35 cellular contexts compared by ENCODE assay signal in genomic region chr6:164122109-164122508, GRCh38.
"Had no signal": no experiment of that assay in that cellular context is flagged by ENCODE, and none has a peak within 500 bp of the region (broad histone marks: within the 10 kb centered on the region; RNA-seq: fewer than 3 reads in every experiment).

No MANE protein-coding gene starts in this region.

- H3K4me3 ChIP-seq: Peyer's patch had no signal

- H3K27me3 Mint-ChIP-seq: activated B cell treated with CpG ODN at 0.5 μM for 24 hours; activated CD4-positive, alpha-beta memory T cell treated with anti-CD3 and anti-CD28 coated beads for 36 hours; activated naive CD8-positive, alpha-beta T cell treated with anti-CD3 and anti-CD28 coated beads for 36 hours had no signal

- ATAC-seq: PC-3 had no signal

- H3K36me3 ChIP-seq: brain microvascular endothelial cell, Peyer's patch had no signal

- H3K9me3 ChIP-seq: Peyer's patch had no signal

- H3K4me3 Mint-ChIP-seq: activated B cell treated with CpG ODN at 0.5 μM for 24 hours; activated CD4-positive, alpha-beta memory T cell treated with anti-CD3 and anti-CD28 coated beads for 36 hours; activated naive CD8-positive, alpha-beta T cell treated with anti-CD3 and anti-CD28 coated beads for 36 hours; activated T-cell treated with anti-CD3 and anti-CD28 coated beads, Interleukin-2, amount 50 U/mL, for 4 hours; activated T-helper 1 cell treated with anti-CD3 and anti-CD28 coated beads, Interleukin-12 subunit alpha, Interleukin-12 subunit beta, Interleukin-2, Interleukin-4 antibody, amounts not matched to agents 30 ng/mL and 10 ng/mL and 1 ng/mL, durations not matched to agents 14 hours and 24 hours and 36 hours had no signal

- H3K27ac Mint-ChIP-seq: activated B cell treated with CpG ODN at 0.5 μM for 24 hours; activated CD4-positive, alpha-beta memory T cell treated with anti-CD3 and anti-CD28 coated beads for 36 hours; activated naive CD8-positive, alpha-beta T cell treated with anti-CD3 and anti-CD28 coated beads for 36 hours; activated T-helper 1 cell treated with anti-CD3 and anti-CD28 coated beads, Interleukin-12 subunit alpha, Interleukin-12 subunit beta, Interleukin-2, Interleukin-4 antibody, amounts not matched to agents 30 ng/mL and 10 ng/mL and 1 ng/mL, durations not matched to agents 14 hours and 24 hours and 36 hours had no signal

- H3K27me3 ChIP-seq: brain microvascular endothelial cell, Peyer's patch had no signal

- H3K9me3 Mint-ChIP-seq: activated B cell treated with CpG ODN at 0.5 μM for 24 hours; activated CD4-positive, alpha-beta memory T cell treated with anti-CD3 and anti-CD28 coated beads for 36 hours; activated T-helper 1 cell treated with anti-CD3 and anti-CD28 coated beads, Interleukin-12 subunit alpha, Interleukin-12 subunit beta, Interleukin-2, Interleukin-4 antibody, amounts not matched to agents 30 ng/mL and 10 ng/mL and 1 ng/mL, durations not matched to agents 14 hours and 24 hours and 36 hours had no signal

- H3K27ac ChIP-seq: brain microvascular endothelial cell, Peyer's patch, VCaP had no signal

- DNase-seq: activated B cell treated with CpG ODN at 0.5 μM for 24 hours; activated CD4-positive, alpha-beta memory T cell treated with anti-CD3 and anti-CD28 coated beads for 36 hours; activated CD4-positive, alpha-beta T cell treated with anti-CD3 and anti-CD28 coated beads for 4 hours; activated CD4-positive, alpha-beta T cell treated with anti-CD3 and anti-CD28 coated beads, Interleukin-2, amount 50 U/mL, for 1 hour; activated CD4-positive, CD25-positive, alpha-beta regulatory T cell treated with anti-CD3 and anti-CD28 coated beads, Interleukin-2, amount 50 U/mL, for 72 hours; activated CD8-positive, alpha-beta memory T cell treated with anti-CD3 and anti-CD28 coated beads, Interleukin-2, amount 50 U/mL, for 4 hours; activated effector memory CD4-positive, alpha-beta T cell treated with Interleukin-2 at 50 U/mL for 16 hours; activated naive CD4-positive, alpha-beta T cell treated with anti-CD3 and anti-CD28 coated beads, Interleukin-2, amount 50 U/mL, for 16 hours; activated naive CD8-positive, alpha-beta T cell treated with anti-CD3 and anti-CD28 coated beads for 36 hours; activated T-cell treated with anti-CD3 and anti-CD28 coated beads for 4 hours; activated T-cell treated with anti-CD3 and anti-CD28 coated beads, Interleukin-2, amount 50 U/mL, for 4 hours; amniotic stem cell; aorta; brain microvascular endothelial cell; central memory CD4-positive, alpha-beta T cell; Karpas-422; KBM-7; NCI-H1105; NCI-H1417 treated with DMSO at 0.1 percent for 48 hours; NCI-H1694; NCI-H2029; NCI-H2107; NCI-H2171; NCI-H510A; NCI-H526; NCI-H748 treated with DMSO at 0.1 percent for 48 hours; NK-92 treated with Interleukin-12 subunit alpha and Interleukin-12 subunit beta, amount 100 ng/mL, for 24 hours; PC-3; Peyer's patch; SW 1271; T-helper 1 cell; T-helper 2 cell; T-helper 9 cell had no signal

- H3K4me1 ChIP-seq: Peyer's patch had no signal

- H3K36me3 Mint-ChIP-seq: activated CD4-positive, alpha-beta memory T cell treated with anti-CD3 and anti-CD28 coated beads for 36 hours; activated naive CD8-positive, alpha-beta T cell treated with anti-CD3 and anti-CD28 coated beads for 36 hours had no signal

- H3K4me1 Mint-ChIP-seq: activated B cell treated with CpG ODN at 0.5 μM for 24 hours; activated naive CD8-positive, alpha-beta T cell treated with anti-CD3 and anti-CD28 coated beads for 36 hours had no signal
